Comparison of ENCODE assay signal across 1 cellular context in genomic region chr9:81609782-81610738, GRCh38.
A peak's percentile ranks its signal among the peaks of the same experiment; 100 is the strongest.
TF ChIP-seq lines count a peak whose summit lies in the region.

No MANE protein-coding gene starts in this region.

TF ChIP-seq in HepG2, 621 proteins besides CTCF, POLR2A, EP300 and RAD21 (continued from another document and continues in another):
- TF ChIP-seq ZNF576 (CRISPR knock-in tag; IDR thresholded peaks at IDR 0.05) (no peak), E2F1 (CRISPR knock-in tag; IDR thresholded peaks at IDR 0.05) (no peak), RFX3 (CRISPR knock-in tag; IDR thresholded peaks at IDR 0.05) (no peak), HES4 (CRISPR knock-in tag; IDR thresholded peaks at IDR 0.05; ENCODE audit: borderline replicate concordance) (no peak), ZNF883 (CRISPR knock-in tag; IDR thresholded peaks at IDR 0.05; ENCODE audit: not compliant biosample characterization) (no peak), SIN3B (IDR thresholded peaks at IDR 0.05; ENCODE audit: low read length) (no peak), CREM (IDR thresholded peaks at IDR 0.05) (peak; percentile 90), CREM (CRISPR knock-in tag; IDR thresholded peaks at IDR 0.05) (no peak), MED13 (CRISPR knock-in tag; IDR thresholded peaks at IDR 0.05) (no peak), ARID3A (IDR thresholded peaks at IDR 0.05; ENCODE audit: low read depth, low read length) (peak; percentile 78), RNF2 (conservative IDR thresholded peaks at IDR 0.05; ENCODE audit: low read depth) (no peak), ATF3 (CRISPR knock-in tag; IDR thresholded peaks at IDR 0.05) (peak; percentile 31; the same call in 1 of the 2 replicates), ZNF281 (CRISPR knock-in tag; IDR thresholded peaks at IDR 0.05; ENCODE audit: borderline replicate concordance) (peak; percentile 56; the same call in 1 of the 2 replicates), ZNF329 (CRISPR knock-in tag; IDR thresholded peaks at IDR 0.05; ENCODE audit: low read depth) (no peak), PCBP2 (optimal IDR thresholded peaks at IDR 0.05; ENCODE audit: low read depth, low read length, poor library complexity, severe bottlenecking) (no peak), FOXP1 (IDR thresholded peaks at IDR 0.05) (no peak), FOXP1 (CRISPR knock-in tag; IDR thresholded peaks at IDR 0.05) (peak; percentile 96), AKNA (CRISPR knock-in tag; IDR thresholded peaks at IDR 0.05; ENCODE audit: borderline replicate concordance) (no peak), ZNF740 (CRISPR knock-in tag; IDR thresholded peaks at IDR 0.05) (no peak), ZNF207 (IDR thresholded peaks at IDR 0.05; ENCODE audit: borderline replicate concordance) (no peak), ZNF879 (CRISPR knock-in tag; IDR thresholded peaks at IDR 0.05) (no peak), ZEB1 (IDR thresholded peaks at IDR 0.05; ENCODE audit: insufficient replicate concordance, low read depth) (peak; percentile 45), GATA4 (IDR thresholded peaks at IDR 0.05; ENCODE audit: borderline replicate concordance, low read depth) (peak; percentile 82; the same call in 1 of the 2 replicates), HMGXB4 (CRISPR knock-in tag; IDR thresholded peaks at IDR 0.05; ENCODE audit: borderline replicate concordance in 1 of 2, low read depth in 1 of 2) (peak in 1 of 2 experiments; percentile 56; a peak in 1 of 4 replicates), KAT7 (CRISPR knock-in tag; IDR thresholded peaks at IDR 0.05; ENCODE audit: borderline replicate concordance) (peak; percentile 60; the same call in 1 of the 2 replicates), ZNF766 (CRISPR knock-in tag; IDR thresholded peaks at IDR 0.05; ENCODE audit: borderline replicate concordance) (no peak), ZHX1 (CRISPR knock-in tag; IDR thresholded peaks at IDR 0.05; ENCODE audit: low read depth) (no peak), PHF8 (CRISPR knock-in tag; IDR thresholded peaks at IDR 0.05) (no peak), ZNF678 (CRISPR knock-in tag; IDR thresholded peaks at IDR 0.05) (no peak), ZBTB37 (CRISPR knock-in tag; IDR thresholded peaks at IDR 0.05) (no peak), SKI (IDR thresholded peaks at IDR 0.05; ENCODE audit: partially characterized antibody) (peak; percentile 36), NCOR1 (IDR thresholded peaks at IDR 0.05; ENCODE audit: borderline replicate concordance, low read length) (peak; percentile 60; the same call in 1 of the 2 replicates), UBTF (CRISPR knock-in tag; IDR thresholded peaks at IDR 0.05) (no peak), MYPOP (CRISPR knock-in tag; IDR thresholded peaks at IDR 0.05) (no peak), ARNT (IDR thresholded peaks at IDR 0.05) (no peak), ZNF709 (CRISPR knock-in tag; IDR thresholded peaks at IDR 0.05) (no peak), ATAD3A (CRISPR knock-in tag; IDR thresholded peaks at IDR 0.05) (no peak), ZMYM3 (CRISPR knock-in tag; IDR thresholded peaks at IDR 0.05) (no peak), ZNF570 (CRISPR knock-in tag; IDR thresholded peaks at IDR 0.05; ENCODE audit: borderline replicate concordance) (no peak)
